In genomic region chr17:11980813-11981212, GRCh38 we compare ENCODE assay signal across 16 cellular contexts. TPM values are rescaled to one million over a fixed set of nuclear protein-coding genes. Genes with fewer than 3 reads are reported as not detected.
DNase-seq lines count a peak whose midpoint lies in the region; ATAC-seq and TF ChIP-seq lines count a peak whose summit lies in the region.
"Had no signal": no experiment of that assay in that cellular context is flagged by ENCODE, and none has a peak within 500 bp of the region (broad histone marks: within the 10 kb centered on the region; RNA-seq: fewer than 3 reads in every experiment).

No MANE protein-coding gene starts in this region.

- no peak overlapping the region for H2AFZ ChIP-seq in neural cell (ENCODE audit: low read depth, low read length)

- no peaks in the 10 kb centered on the region for H3K27me3 Mint-ChIP-seq in chondrocyte (ENCODE audit: low read depth)

- H3K27me3 ChIP-seq in neural cell (ENCODE audit: insufficient read depth, low read depth, low read length): no peaks in the 10 kb centered on the region
- H3K27me3 ChIP-seq: thyroid gland had no signal

- peaks cover 4% of the 10 kb centered on the region for H3K36me3 ChIP-seq in neural cell (ENCODE audit: insufficient read depth, low read length)

- H3K36me3 Mint-ChIP-seq in chondrocyte (ENCODE audit: low read depth): peaks cover 40% of the 10 kb centered on the region

- H3F3A ChIP-seq in neural cell (ENCODE audit: insufficient read depth, low read length, poor library complexity, severe bottlenecking): no peaks in the 10 kb centered on the region

- no peak for TF ChIP-seq EP300 in neural cell (conservative IDR thresholded peaks at IDR 0.05; ENCODE audit: poor library complexity, severe bottlenecking)

- TF ChIP-seq CTCF in LNCAP (IDR thresholded peaks at IDR 0.05) (peak; percentile 44; the same call in 1 of the 2 replicates), chondrocyte (IDR thresholded peaks at IDR 0.05) (peak; percentile 68), neural cell (IDR thresholded peaks at IDR 0.05; ENCODE audit: poor library complexity, severe bottlenecking) (peak; percentile 15)

- H3K9ac ChIP-seq in neural cell (ENCODE audit: low read length): no peak overlapping the region

- H3K4me1 Mint-ChIP-seq in chondrocyte (ENCODE audit: low read depth): peaks cover 3% of the 10 kb centered on the region

- H3K27ac ChIP-seq in neural cell (ENCODE audit: low read length): no peak overlapping the region
- H3K27ac ChIP-seq: coronary artery, thyroid gland had no signal

- H3K9me3 Mint-ChIP-seq in chondrocyte (ENCODE audit: low read depth): no peaks in the 10 kb centered on the region

- no peaks in the 10 kb centered on the region for H3K9me2 ChIP-seq in neural cell (ENCODE audit: insufficient read depth, low read length)

- no peak overlapping the region for H3K4me2 ChIP-seq in neural cell (ENCODE audit: low read length)

- no peaks in the 10 kb centered on the region for H4K20me1 ChIP-seq in neural cell (ENCODE audit: insufficient read depth)

- no peak overlapping the region for H3K4me3 ChIP-seq in neural cell (ENCODE audit: low read length)
- H3K4me3 ChIP-seq: coronary artery, thyroid gland had no signal

- H3K4me3 Mint-ChIP-seq in chondrocyte (ENCODE audit: unreplicated experiment): no peak overlapping the region

- no peak for TF ChIP-seq RAD21 in neural cell (conservative IDR thresholded peaks at IDR 0.05)

- no peaks in the 10 kb centered on the region for H3K79me2 ChIP-seq in neural cell (replicated peaks; ENCODE audit: insufficient read depth, low read length)

- no peak overlapping the region for H3K27ac Mint-ChIP-seq in chondrocyte (ENCODE audit: unreplicated experiment)

- ATAC-seq in HG03571 (IDR thresholded peaks at IDR 0.05; ENCODE audit: unreplicated experiment): no peak
- ATAC-seq: left colon had no signal

- no peaks in the 10 kb centered on the region for H3K9me3 ChIP-seq in neural cell (ENCODE audit: low read length)
- H3K9me3 ChIP-seq: thyroid gland had no signal

- DNase-seq in EL (peak; percentile 2), chondrocyte (ENCODE audit: low spot score) (no peak), cerebellar cortex (ENCODE audit: low spot score) (no peak), NOMO-1 treated with dmso at 0.1 percent for 144 hours (lab: John Stamatoyannopoulos, UW; ENCODE audit: unreplicated experiment) (no peak)
- DNase-seq: activated naive CD4-positive, alpha-beta T cell treated with anti-CD3 and anti-CD28 coated beads, Interleukin-2, amount 50 U/mL, for 16 hours; Calu3; GOT3; left colon; NCI-H187; NCI-H69; stimulated activated CD4-positive, alpha-beta T cell treated with anti-CD3 and anti-CD28 coated beads, Interleukin-12 subunit alpha, Interleukin-12 subunit beta, amount 100 ng/mL, for 4 hours; thyroid gland had no signal

TF ChIP-seq in neural cell, 6 proteins besides CTCF, POLR2A, EP300 and RAD21:
- no peak for TF ChIP-seq EZH2 (IDR thresholded peaks at IDR 0.05; ENCODE audit: borderline replicate concordance, insufficient read depth, low read length, poor library complexity, severe bottlenecking)
- no peak for TF ChIP-seq SMC3 (conservative IDR thresholded peaks at IDR 0.05; ENCODE audit: poor library complexity)
- TF ChIP-seq POLR2AphosphoS5 (IDR thresholded peaks at IDR 0.05): no peak
- TF ChIP-seq REST (IDR thresholded peaks at IDR 0.05; ENCODE audit: borderline replicate concordance): no peak
- TF ChIP-seq TAF1 (IDR thresholded peaks at IDR 0.05; ENCODE audit: low read depth): no peak
- TF ChIP-seq MXI1 (conservative IDR thresholded peaks at IDR 0.05; ENCODE audit: poor library complexity, severe bottlenecking): no peak

RNA-seq across cellular contexts. Expression of gene ZNF18, which starts 16.5 kb away (rescaled TPM):
- 10.9 to 11.8 TPM (median 10.9 TPM) in 3 replicates for total RNA-seq in chondrocyte
- 18.6 and 19.8 TPM in 2 replicates for polyA plus RNA-seq in neural cell
- polyA minus RNA-seq in neural cell: 27.4 and 34.8 TPM in 2 replicates

RNA-seq across cellular contexts. Expression of gene MAP2K4, which starts 39.9 kb away (rescaled TPM):
- 20.4 to 27.4 TPM (median 26.0 TPM) in 3 replicates for total RNA-seq in chondrocyte
- 69.6 and 78.4 TPM in 2 replicates for polyA plus RNA-seq in neural cell
- polyA minus RNA-seq in neural cell: 150 and 158 TPM in 2 replicates

Comparison
In these comparisons a context has a peak if more than half of its experiments do, and no peak if none do; other contexts are left out.
1. CTCF ChIP-seq: peak in every context shown above with its lines; median percentile 68 in chondrocyte; 44 in LNCAP; 15 in neural cell.